18 cellular contexts compared by ENCODE assay signal in genomic region chr12:1466481-1467260, GRCh38.
"Had no signal": no experiment of that assay in that cellular context is flagged by ENCODE, and none has a peak within 500 bp of the region (broad histone marks: within the 10 kb centered on the region; RNA-seq: fewer than 3 reads in every experiment).

No MANE protein-coding gene starts in this region.

- H3K4me3 Mint-ChIP-seq: effector memory CD8-positive, alpha-beta T cell; immature natural killer cell; memory B cell; mesothelial cell of epicardium; natural killer cell had no signal

- H3K9me3 ChIP-seq: esophagus squamous epithelium, gastroesophageal sphincter, left ventricle myocardium inferior, lower lobe of right lung, suprapubic skin, thyroid gland, upper lobe of left lung, vagina had no signal

- H3K4me1 ChIP-seq: lower lobe of right lung, thyroid gland, vagina had no signal

- H3K4me1 Mint-ChIP-seq: immature natural killer cell, natural killer cell had no signal

- H3K36me3 ChIP-seq: left ventricle myocardium inferior, thyroid gland, upper lobe of left lung, vagina had no signal

- H3K27ac ChIP-seq: esophagus squamous epithelium, gastroesophageal sphincter, left ventricle myocardium inferior, lower lobe of right lung, skin epidermis, suprapubic skin, thyroid gland, upper lobe of left lung, vagina had no signal

- H3K27me3 ChIP-seq: esophagus squamous epithelium, gastroesophageal sphincter, suprapubic skin, thyroid gland, upper lobe of left lung, vagina had no signal

- H3K9me3 Mint-ChIP-seq: effector memory CD8-positive, alpha-beta T cell; immature natural killer cell; natural killer cell had no signal

- DNase-seq: effector memory CD8-positive, alpha-beta T cell; esophagus squamous epithelium; foreskin fibroblast; immature natural killer cell; left ventricle myocardium inferior; lower lobe of right lung; natural killer cell; stimulated activated CD4-positive, alpha-beta T cell treated with anti-CD3 and anti-CD28 coated beads, Interleukin-2, amount 100 ng/mL, for 24 hours; stimulated activated naive CD4-positive, alpha-beta T cell treated with Interleukin-2 at 50 U/mL for 16 hours; thyroid gland; upper lobe of left lung had no signal

- ATAC-seq: effector memory CD8-positive, alpha-beta T cell; gastroesophageal sphincter; lower lobe of right lung; natural killer cell; sciatic nerve had no signal

- H3K36me3 Mint-ChIP-seq: natural killer cell had no signal

- H3K4me3 ChIP-seq: esophagus squamous epithelium, gastroesophageal sphincter, left ventricle myocardium inferior, lower lobe of right lung, skin epidermis, suprapubic skin, thyroid gland, upper lobe of left lung, vagina had no signal

- H3K27me3 Mint-ChIP-seq: effector memory CD8-positive, alpha-beta T cell; memory B cell had no signal

- H3K27ac Mint-ChIP-seq: effector memory CD8-positive, alpha-beta T cell; immature natural killer cell; memory B cell; mesothelial cell of epicardium; natural killer cell had no signal
